In genomic region chr5:116492016-116492623, GRCh38 we compare ENCODE assay signal across 8 cellular contexts.
DNase-seq lines count a peak whose midpoint lies in the region; ATAC-seq and TF ChIP-seq lines count a peak whose summit lies in the region.

No MANE protein-coding gene starts in this region.

- TF ChIP-seq CTCF in RWPE1 (conservative IDR thresholded peaks at IDR 0.05; ENCODE audit: low read depth) = no peak

- peak overlapping the region in 1 of 2 donors; percentile 85 for H3K27ac Mint-ChIP-seq in stimulated activated naive CD8-positive, alpha-beta T cell treated with anti-CD3 and anti-CD28 coated beads, Interleukin-15, amount 100 ng/mL, for 72 hours

- H3K4me3 Mint-ChIP-seq in stimulated activated naive CD8-positive, alpha-beta T cell treated with anti-CD3 and anti-CD28 coated beads, Interleukin-15, amount 100 ng/mL, for 72 hours = no peak overlapping the region

- no peak overlapping the region for H3K27ac ChIP-seq in RWPE1

- no peaks in the 10 kb centered on the region for H3K27me3 Mint-ChIP-seq in stimulated activated naive CD8-positive, alpha-beta T cell treated with anti-CD3 and anti-CD28 coated beads, Interleukin-15, amount 100 ng/mL, for 72 hours

- ATAC-seq in GM18502 (IDR thresholded peaks at IDR 0.05; ENCODE audit: poor library complexity, unreplicated experiment) (peak; percentile 61), HG03060 (IDR thresholded peaks at IDR 0.05; ENCODE audit: low read depth, unreplicated experiment) (peak; percentile 85), GM18861 (IDR thresholded peaks at IDR 0.05; ENCODE audit: unreplicated experiment) (no peak)
- peak; percentile 87 for ATAC-seq in stimulated activated naive CD8-positive, alpha-beta T cell treated with anti-CD3 and anti-CD28 coated beads, Interleukin-15, amount 100 ng/mL, for 72 hours

- peaks cover 15% of the 10 kb centered on the region for H3K4me1 Mint-ChIP-seq in stimulated activated naive CD8-positive, alpha-beta T cell treated with anti-CD3 and anti-CD28 coated beads, Interleukin-15, amount 100 ng/mL, for 72 hours

- POLR2A ChIA-PET in RWPE1 (lab: Yijun Ruan, JAX; ENCODE audit: low non-redundant PET) = no interaction called here

- peaks cover 0 to 8% of the 10 kb centered on the region in 2 donors for H3K9me3 Mint-ChIP-seq in stimulated activated naive CD8-positive, alpha-beta T cell treated with anti-CD3 and anti-CD28 coated beads, Interleukin-15, amount 100 ng/mL, for 72 hours

- CTCF ChIA-PET in RWPE1 (lab: Yijun Ruan, JAX) = interaction anchor here (0.7 kb wide), 1 partner anchor 8 kb away, joined by 3 read pairs; no protein-coding TSS in a partner anchor

- peak; percentile 42 for DNase-seq in RWPE1 (ENCODE audit: low spot score)
- DNase-seq in fibroblast of the conjunctiva (ENCODE audit: low read depth) = peak; percentile 81
- peak in 1 of 2 donors; percentile 12 for DNase-seq in stimulated activated naive CD8-positive, alpha-beta T cell treated with anti-CD3 and anti-CD28 coated beads, Interleukin-15, amount 100 ng/mL, for 72 hours
- DNase-seq in stimulated activated CD4-positive, alpha-beta T cell treated with anti-CD3 and anti-CD28 coated beads, Interleukin-4, amount 100 ng/mL, for 4 hours = no peak
- no peak for DNase-seq in activated gamma-delta T cell treated with Interleukin-2 at 50 U/mL for 16 hours

Comparison
In these comparisons a context has a peak if more than half of its experiments do, and no peak if none do; other contexts are left out.
1. DNase-seq: peak in RWPE1 (single experiment) and fibroblast of the conjunctiva (single experiment); none in stimulated activated CD4-positive, alpha-beta T cell treated with anti-CD3 and anti-CD28 coated beads, Interleukin-4, amount 100 ng/mL, for 4 hours (0 of 2) and activated gamma-delta T cell treated with Interleukin-2 at 50 U/mL for 16 hours (single experiment).